ENCODE assay signal across 16 cellular contexts in the genomic region with DNA sequence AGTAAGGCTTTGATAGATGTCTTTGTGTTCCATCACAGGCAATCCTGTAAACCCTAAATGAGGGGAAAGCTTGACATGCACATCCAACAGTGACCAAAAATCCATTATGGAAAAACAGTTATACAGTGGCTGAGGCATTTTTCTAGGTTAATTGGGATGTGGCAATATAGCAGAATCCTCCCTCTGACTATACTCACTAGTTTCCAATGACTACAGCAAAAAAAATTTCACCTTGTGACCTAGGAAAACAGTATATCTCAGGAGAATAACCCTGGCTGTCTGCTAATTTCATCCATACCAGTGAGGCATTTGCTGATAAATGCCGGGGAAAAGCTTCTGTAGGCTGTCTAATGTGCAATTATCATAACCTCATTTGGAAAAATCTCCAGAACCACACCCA.
DNase-seq lines count a peak whose midpoint lies in the region; TF ChIP-seq lines count a peak whose summit lies in the region.
"Had no signal": no experiment of that assay in that cellular context is flagged by ENCODE, and none has a peak within 500 bp of the region (broad histone marks: within the 10 kb centered on the region; RNA-seq: fewer than 3 reads in every experiment).

No MANE protein-coding gene starts in this region.

- TF ChIP-seq CTCF in GM20000 (IDR thresholded peaks at IDR 0.05; ENCODE audit: extremely low read depth, missing control alignments): no peak

- DNase-seq in EL (peak; percentile 74), RKO (ENCODE audit: low spot score) (peak; percentile 22), fibroblast of gingiva (ENCODE audit: low read depth) (peak; percentile 46), skeletal muscle cell (ENCODE audit: low read depth) (peak; percentile 48), GM20000 (ENCODE audit: low spot score) (no peak), NCI-H2107 (lab: John Stamatoyannopoulos, UW) (no peak)
- DNase-seq in stimulated activated naive CD4-positive, alpha-beta T cell treated with Interleukin-2 at 50 U/mL for 16 hours (lab: John Stamatoyannopoulos, UW): no peak
- DNase-seq in activated T-cell treated with anti-CD3 and anti-CD28 coated beads, Interleukin-2, amount 50 U/mL, for 48 hours: no peak
- DNase-seq: activated CD8-positive, alpha-beta T cell treated with anti-CD3 and anti-CD28 coated beads for 36 hours; activated T-cell treated with anti-CD3 and anti-CD28 coated beads, Interleukin-2, amount 50 U/mL, for 4 hours; HCEC 1CT; NCI-H1694; NCI-H774; OCI-M1; SJCRH30; T-helper 2 cell had no signal

- no peak overlapping the region for H3K4me3 ChIP-seq in skeletal muscle cell (ENCODE audit: low read depth, low read length)
- H3K4me3 ChIP-seq: SJCRH30 had no signal

Comparison
In these comparisons a context has a peak if more than half of its experiments do, and no peak if none do; other contexts are left out.
1. DNase-seq: peak in EL (single experiment), RKO (single experiment), fibroblast of gingiva (single experiment) and skeletal muscle cell (single experiment); none in GM20000 (single experiment), stimulated activated naive CD4-positive, alpha-beta T cell treated with Interleukin-2 at 50 U/mL for 16 hours (single experiment), NCI-H2107 (single experiment) and activated T-cell treated with anti-CD3 and anti-CD28 coated beads, Interleukin-2, amount 50 U/mL, for 48 hours (0 of 2).